ENCODE assay signal across 28 cellular contexts in the genomic region with DNA sequence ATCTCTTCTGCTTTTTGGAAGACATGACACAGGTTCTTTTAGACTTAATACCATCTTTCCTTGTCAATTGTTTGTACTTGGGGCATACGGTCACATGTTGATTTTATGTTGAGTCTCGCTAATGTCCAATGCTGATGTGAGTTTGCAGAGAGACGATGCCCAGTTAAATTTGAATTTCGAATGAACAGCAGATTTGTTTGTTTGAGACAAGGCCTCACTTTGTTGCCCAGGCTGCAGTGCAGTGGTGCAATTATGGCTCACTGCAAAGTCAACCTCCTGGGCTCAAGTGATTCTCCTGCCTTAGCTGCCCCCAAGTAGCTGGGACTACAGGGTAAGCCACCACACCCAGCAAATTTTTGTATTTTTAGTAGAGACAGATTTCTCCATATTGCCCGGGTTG.
"Had no signal": no experiment of that assay in that cellular context is flagged by ENCODE, and none has a peak within 500 bp of the region (broad histone marks: within the 10 kb centered on the region; RNA-seq: fewer than 3 reads in every experiment).

No MANE protein-coding gene starts in this region.

- ATAC-seq: activated CD4-positive, CD25-positive, alpha-beta regulatory T cell treated with anti-CD3 and anti-CD28 coated beads, Interleukin-2, amount 50 U/mL, for 24 hours; activated CD8-positive, alpha-beta T cell treated with anti-CD3 and anti-CD28 coated beads for 36 hours; activated naive CD8-positive, alpha-beta T cell treated with anti-CD3 and anti-CD28 coated beads, Interleukin-2, amount 50 U/mL, for 24 hours; body of pancreas; effector memory CD8-positive, alpha-beta T cell; foreskin keratinocyte; gastrocnemius medialis; T-helper 17 cell had no signal

- DNase-seq: activated B cell treated with CpG ODN at 0.5 μM for 24 hours; activated CD4-positive, alpha-beta T cell treated with anti-CD3 and anti-CD28 coated beads for 48 hours; activated CD4-positive, alpha-beta T cell treated with anti-CD3 and anti-CD28 coated beads, Interleukin-2, amount 50 U/mL, for 1 hour; activated CD4-positive, alpha-beta T cell treated with anti-CD3 and anti-CD28 coated beads, Interleukin-2, amount 50 U/mL, for 48 hours; activated CD8-positive, alpha-beta memory T cell treated with anti-CD3 and anti-CD28 coated beads for 24 hours; activated CD8-positive, alpha-beta T cell treated with anti-CD3 and anti-CD28 coated beads for 36 hours; activated effector memory CD4-positive, alpha-beta T cell treated with anti-CD3 and anti-CD28 coated beads, Interleukin-2, amount 50 U/mL, for 16 hours; activated naive CD4-positive, alpha-beta T cell treated with anti-CD3 and anti-CD28 coated beads for 36 hours; activated naive CD8-positive, alpha-beta T cell treated with anti-CD3 and anti-CD28 coated beads for 36 hours; activated naive CD8-positive, alpha-beta T cell treated with anti-CD3 and anti-CD28 coated beads, Interleukin-2, amount 50 U/mL, for 24 hours; activated T-cell treated with anti-CD3 and anti-CD28 coated beads, Interleukin-2, amount 50 U/mL, for 1 hour; activated T-cell treated with anti-CD3 and anti-CD28 coated beads, Interleukin-2, amount 50 U/mL, for 48 hours; adrenal gland; aorta; body of pancreas; cortex of kidney; dermis blood vessel endothelial cell; effector CD4-positive, alpha-beta T cell; effector memory CD8-positive, alpha-beta T cell; erythroblast; foreskin keratinocyte; gastrocnemius medialis; T-helper 1 cell; T-helper 17 cell; T1000; WERI-Rb-1 had no signal

- H3K27ac ChIP-seq: adrenal gland, body of pancreas, esophagus muscularis mucosa, foreskin keratinocyte, gastrocnemius medialis, WERI-Rb-1 had no signal

- H3K4me3 ChIP-seq: adrenal gland, body of pancreas, esophagus muscularis mucosa, gastrocnemius medialis had no signal

- H3K36me3 ChIP-seq: adrenal gland, esophagus muscularis mucosa, gastrocnemius medialis, WERI-Rb-1 had no signal

- H3K4me1 ChIP-seq: adrenal gland, body of pancreas, esophagus muscularis mucosa, foreskin keratinocyte, gastrocnemius medialis had no signal

- H3K27me3 ChIP-seq: adrenal gland, body of pancreas, esophagus muscularis mucosa, foreskin keratinocyte, gastrocnemius medialis had no signal
